1 cellular context compared by ENCODE assay signal in the genomic region with DNA sequence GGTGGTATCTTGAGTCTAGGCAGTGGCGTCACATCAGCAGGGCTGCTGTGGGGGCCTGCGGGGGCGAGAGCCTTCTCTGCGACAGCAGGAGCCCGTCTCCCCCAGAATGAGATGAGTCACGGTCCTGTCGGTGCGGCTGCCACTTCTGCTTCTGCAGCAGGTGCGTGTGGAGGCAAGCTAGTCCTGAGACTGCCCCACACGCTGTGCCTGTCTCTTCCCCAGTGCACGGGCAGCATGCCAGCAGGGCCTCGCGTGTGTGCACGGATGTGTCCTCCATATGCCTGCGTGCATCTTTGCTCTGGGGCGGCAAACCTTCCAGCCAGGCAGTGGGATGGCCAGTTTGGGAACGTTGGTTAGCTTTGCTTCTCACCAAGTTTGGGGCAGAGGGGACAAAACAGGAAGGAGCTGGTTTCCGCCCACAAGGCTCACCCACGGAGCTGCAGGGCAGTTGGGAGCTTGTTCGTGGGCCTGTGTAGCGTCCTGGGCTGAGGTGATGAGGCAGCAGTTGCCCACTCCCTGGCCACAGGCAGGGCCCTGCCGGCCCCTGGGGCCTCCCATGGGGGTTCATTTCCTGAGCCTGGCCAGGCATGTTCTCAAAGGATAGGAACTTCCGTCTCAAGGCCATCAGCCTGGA.
TF ChIP-seq lines count a peak whose summit lies in the region.

No MANE protein-coding gene starts in this region.

TF ChIP-seq in GM23338, 12 proteins besides CTCF, POLR2A, EP300 and RAD21 (continued from another document):
- TF ChIP-seq, protein P1, sequence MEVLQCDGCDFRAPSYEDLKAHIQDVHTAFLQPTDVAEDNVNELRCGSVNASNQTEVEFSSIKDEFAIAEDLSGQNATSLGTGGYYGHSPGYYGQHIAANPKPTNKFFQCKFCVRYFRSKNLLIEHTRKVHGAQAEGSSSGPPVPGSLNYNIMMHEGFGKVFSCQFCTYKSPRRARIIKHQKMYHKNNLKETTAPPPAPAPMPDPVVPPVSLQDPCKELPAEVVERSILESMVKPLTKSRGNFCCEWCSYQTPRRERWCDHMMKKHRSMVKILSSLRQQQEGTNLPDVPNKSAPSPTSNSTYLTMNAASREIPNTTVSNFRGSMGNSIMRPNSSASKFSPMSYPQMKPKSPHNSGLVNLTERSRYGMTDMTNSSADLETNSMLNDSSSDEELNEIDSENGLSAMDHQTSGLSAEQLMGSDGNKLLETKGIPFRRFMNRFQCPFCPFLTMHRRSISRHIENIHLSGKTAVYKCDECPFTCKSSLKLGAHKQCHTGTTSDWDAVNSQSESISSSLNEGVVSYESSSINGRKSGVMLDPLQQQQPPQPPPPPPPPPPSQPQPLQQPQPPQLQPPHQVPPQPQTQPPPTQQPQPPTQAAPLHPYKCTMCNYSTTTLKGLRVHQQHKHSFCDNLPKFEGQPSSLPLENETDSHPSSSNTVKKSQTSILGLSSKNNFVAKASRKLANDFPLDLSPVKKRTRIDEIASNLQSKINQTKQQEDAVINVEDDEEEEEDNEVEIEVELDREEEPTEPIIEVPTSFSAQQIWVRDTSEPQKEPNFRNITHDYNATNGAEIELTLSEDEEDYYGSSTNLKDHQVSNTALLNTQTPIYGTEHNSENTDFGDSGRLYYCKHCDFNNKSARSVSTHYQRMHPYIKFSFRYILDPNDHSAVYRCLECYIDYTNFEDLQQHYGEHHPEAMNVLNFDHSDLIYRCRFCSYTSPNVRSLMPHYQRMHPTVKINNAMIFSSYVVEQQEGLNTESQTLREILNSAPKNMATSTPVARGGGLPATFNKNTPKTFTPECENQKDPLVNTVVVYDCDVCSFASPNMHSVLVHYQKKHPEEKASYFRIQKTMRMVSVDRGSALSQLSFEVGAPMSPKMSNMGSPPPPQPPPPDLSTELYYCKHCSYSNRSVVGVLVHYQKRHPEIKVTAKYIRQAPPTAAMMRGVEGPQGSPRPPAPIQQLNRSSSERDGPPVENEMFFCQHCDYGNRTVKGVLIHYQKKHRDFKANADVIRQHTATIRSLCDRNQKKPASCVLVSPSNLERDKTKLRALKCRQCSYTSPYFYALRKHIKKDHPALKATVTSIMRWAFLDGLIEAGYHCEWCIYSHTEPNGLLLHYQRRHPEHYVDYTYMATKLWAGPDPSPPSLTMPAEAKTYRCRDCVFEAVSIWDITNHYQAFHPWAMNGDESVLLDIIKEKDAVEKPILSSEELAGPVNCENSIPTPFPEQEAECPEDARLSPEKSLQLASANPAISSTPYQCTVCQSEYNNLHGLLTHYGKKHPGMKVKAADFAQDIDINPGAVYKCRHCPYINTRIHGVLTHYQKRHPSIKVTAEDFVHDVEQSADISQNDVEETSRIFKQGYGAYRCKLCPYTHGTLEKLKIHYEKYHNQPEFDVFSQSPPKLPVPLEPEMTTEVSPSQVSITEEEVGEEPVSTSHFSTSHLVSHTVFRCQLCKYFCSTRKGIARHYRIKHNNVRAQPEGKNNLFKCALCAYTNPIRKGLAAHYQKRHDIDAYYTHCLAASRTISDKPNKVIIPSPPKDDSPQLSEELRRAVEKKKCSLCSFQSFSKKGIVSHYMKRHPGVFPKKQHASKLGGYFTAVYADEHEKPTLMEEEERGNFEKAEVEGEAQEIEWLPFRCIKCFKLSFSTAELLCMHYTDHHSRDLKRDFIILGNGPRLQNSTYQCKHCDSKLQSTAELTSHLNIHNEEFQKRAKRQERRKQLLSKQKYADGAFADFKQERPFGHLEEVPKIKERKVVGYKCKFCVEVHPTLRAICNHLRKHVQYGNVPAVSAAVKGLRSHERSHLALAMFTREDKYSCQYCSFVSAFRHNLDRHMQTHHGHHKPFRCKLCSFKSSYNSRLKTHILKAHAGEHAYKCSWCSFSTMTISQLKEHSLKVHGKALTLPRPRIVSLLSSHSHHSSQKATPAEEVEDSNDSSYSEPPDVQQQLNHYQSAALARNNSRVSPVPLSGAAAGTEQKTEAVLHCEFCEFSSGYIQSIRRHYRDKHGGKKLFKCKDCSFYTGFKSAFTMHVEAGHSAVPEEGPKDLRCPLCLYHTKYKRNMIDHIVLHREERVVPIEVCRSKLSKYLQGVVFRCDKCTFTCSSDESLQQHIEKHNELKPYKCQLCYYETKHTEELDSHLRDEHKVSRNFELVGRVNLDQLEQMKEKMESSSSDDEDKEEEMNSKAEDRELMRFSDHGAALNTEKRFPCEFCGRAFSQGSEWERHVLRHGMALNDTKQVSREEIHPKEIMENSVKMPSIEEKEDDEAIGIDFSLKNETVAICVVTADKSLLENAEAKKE (CRISPR knock-in tag; IDR thresholded peaks at IDR 0.05): no peak
- no peak for TF ChIP-seq STAT1 (IDR thresholded peaks at IDR 0.05; ENCODE audit: unreplicated experiment)
- no peak for TF ChIP-seq EZH2 (IDR thresholded peaks at IDR 0.05; ENCODE audit: low read depth, unreplicated experiment)
- no peak for TF ChIP-seq CREB1 (CRISPR knock-in tag; IDR thresholded peaks at IDR 0.05; ENCODE audit: low read depth)
- TF ChIP-seq, protein P2, sequence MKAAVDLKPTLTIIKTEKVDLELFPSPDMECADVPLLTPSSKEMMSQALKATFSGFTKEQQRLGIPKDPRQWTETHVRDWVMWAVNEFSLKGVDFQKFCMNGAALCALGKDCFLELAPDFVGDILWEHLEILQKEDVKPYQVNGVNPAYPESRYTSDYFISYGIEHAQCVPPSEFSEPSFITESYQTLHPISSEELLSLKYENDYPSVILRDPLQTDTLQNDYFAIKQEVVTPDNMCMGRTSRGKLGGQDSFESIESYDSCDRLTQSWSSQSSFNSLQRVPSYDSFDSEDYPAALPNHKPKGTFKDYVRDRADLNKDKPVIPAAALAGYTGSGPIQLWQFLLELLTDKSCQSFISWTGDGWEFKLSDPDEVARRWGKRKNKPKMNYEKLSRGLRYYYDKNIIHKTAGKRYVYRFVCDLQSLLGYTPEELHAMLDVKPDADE (IDR thresholded peaks at IDR 0.05): no peak
TF ChIP-seq in GM23338: peak in this region for 0.
